10 cellular contexts compared by ENCODE assay signal in genomic region chr9:68949271-68950000, GRCh38.
A peak's percentile ranks its signal among the peaks of the same experiment; 100 is the strongest.
DNase-seq lines count a peak whose midpoint lies in the region; ATAC-seq lines count a peak whose summit lies in the region.
"Had no signal": no experiment of that assay in that cellular context is flagged by ENCODE, and none has a peak within 500 bp of the region (broad histone marks: within the 10 kb centered on the region; RNA-seq: fewer than 3 reads in every experiment).

No MANE protein-coding gene starts in this region.

- no peaks in the 10 kb centered on the region for H3K9me3 Mint-ChIP-seq in CD4-positive, CD25-positive, alpha-beta regulatory T cell

- 85% methylated on average over 12 of the region's 13 CpGs for WGBS in mesenchymal stem cell

- H3K23ac ChIP-seq in mesenchymal stem cell (ENCODE audit: low read length in 2 of 2) = no peak overlapping the region

- no peak overlapping the region for H3K4ac ChIP-seq in mesenchymal stem cell (ENCODE audit: low read depth in 1 of 2, low read length in 2 of 2)

- DNase-seq in CD4-positive, CD25-positive, alpha-beta regulatory T cell = peak in 2 of 3 donors; percentile 22 to 71
- peak; percentile 23 to 35 for DNase-seq in activated CD4-positive, alpha-beta T cell treated with anti-CD3 and anti-CD28 coated beads, Interleukin-2, amount 50 U/mL, for 48 hours
- no peak for DNase-seq in mesenchymal stem cell
- DNase-seq in C1 segment of cervical spinal cord (lab: John Stamatoyannopoulos, UW) = no peak
- DNase-seq in NCI-H345 treated with DMSO at 0.1 percent for 48 hours (lab: John Stamatoyannopoulos, UW; ENCODE audit: unreplicated experiment) = no peak
- no peak for DNase-seq in KG1 (lab: John Stamatoyannopoulos, UW)
- DNase-seq: NCI-H2029 had no signal

- peak in 1 of 2 donors; percentile 18 for ATAC-seq in CD4-positive, CD25-positive, alpha-beta regulatory T cell (ENCODE audit: low read depth in 2 of 2)
- ATAC-seq in HG02678 (IDR thresholded peaks at IDR 0.05; ENCODE audit: unreplicated experiment) = peak; percentile 39
- ATAC-seq in GM21619 (IDR thresholded peaks at IDR 0.05; ENCODE audit: unreplicated experiment) = no peak

- no peak overlapping the region for H2BK15ac ChIP-seq in mesenchymal stem cell (ENCODE audit: low read depth, poor library complexity, severe bottlenecking)

- peaks cover 5 to 18% (median 8%) of the 10 kb centered on the region in 4 donors for H3K4me1 Mint-ChIP-seq in CD4-positive, CD25-positive, alpha-beta regulatory T cell

- H3K18ac ChIP-seq in mesenchymal stem cell (ENCODE audit: low read depth in 1 of 2, low read length in 2 of 2) = no peak overlapping the region

- H2AK5ac ChIP-seq in mesenchymal stem cell (ENCODE audit: low read length, severe bottlenecking) = no peak overlapping the region

- H3K27ac Mint-ChIP-seq in CD4-positive, CD25-positive, alpha-beta regulatory T cell = no peak overlapping the region

- no peak overlapping the region for H2AFZ ChIP-seq in mesenchymal stem cell (ENCODE audit: low read depth, low read length)

- H3K9me3 ChIP-seq in CD4-positive, CD25-positive, alpha-beta regulatory T cell (ENCODE audit: control insufficient read depth in 2 of 2, low read length in 2 of 2) = no peaks in the 10 kb centered on the region
- no peaks in the 10 kb centered on the region for H3K9me3 ChIP-seq in mesenchymal stem cell (ENCODE audit: control insufficient read depth, low read length)

- no peaks in the 10 kb centered on the region for H3K36me3 ChIP-seq in CD4-positive, CD25-positive, alpha-beta regulatory T cell (ENCODE audit: control insufficient read depth, insufficient read depth, low read length)
- H3K36me3 ChIP-seq in mesenchymal stem cell (ENCODE audit: control insufficient read depth in 1 of 2, insufficient read depth in 2 of 2, low read depth in 1 of 2, low read length in 2 of 2) = no peaks in the 10 kb centered on the region

- no peak overlapping the region for H3K4me3 Mint-ChIP-seq in CD4-positive, CD25-positive, alpha-beta regulatory T cell

- no peaks in the 10 kb centered on the region for H3K27me3 Mint-ChIP-seq in CD4-positive, CD25-positive, alpha-beta regulatory T cell

- no peaks in the 10 kb centered on the region for H3K36me3 Mint-ChIP-seq in CD4-positive, CD25-positive, alpha-beta regulatory T cell

- peak overlapping the region; percentile 56 for H3K9ac ChIP-seq in mesenchymal stem cell (ENCODE audit: low read length)

- no peaks in the 10 kb centered on the region for H3K79me1 ChIP-seq in mesenchymal stem cell (replicated peaks; ENCODE audit: low read length, poor library complexity, severe bottlenecking)

- no peak overlapping the region for H2BK5ac ChIP-seq in mesenchymal stem cell (ENCODE audit: low read depth, low read length, poor library complexity, severe bottlenecking)

- H3K4me2 ChIP-seq in mesenchymal stem cell (ENCODE audit: low read length, poor library complexity, severe bottlenecking) = no peak overlapping the region

- no peak overlapping the region for H3K14ac ChIP-seq in mesenchymal stem cell (ENCODE audit: low read length in 2 of 2)

- no peak overlapping the region for H3K27ac ChIP-seq in CD4-positive, CD25-positive, alpha-beta regulatory T cell (ENCODE audit: insufficient read depth, low read length, poor library complexity, severe bottlenecking)
- H3K27ac ChIP-seq in mesenchymal stem cell (ENCODE audit: low read length, poor library complexity, severe bottlenecking) = no peak overlapping the region

- H2BK120ac ChIP-seq in mesenchymal stem cell (ENCODE audit: low read depth, low read length) = no peak overlapping the region

- no peaks in the 10 kb centered on the region for H3K4me1 ChIP-seq in CD4-positive, CD25-positive, alpha-beta regulatory T cell (ENCODE audit: control insufficient read depth, insufficient read depth, low read length, poor library complexity, severe bottlenecking)
- H3K4me1 ChIP-seq in mesenchymal stem cell (ENCODE audit: control insufficient read depth, insufficient read depth, low read depth, low read length) = no peaks in the 10 kb centered on the region

- no peak overlapping the region for H3K4me3 ChIP-seq in CD4-positive, CD25-positive, alpha-beta regulatory T cell (ENCODE audit: low read depth, low read length)
- peak overlapping the region in 1 of 2 experiments; percentile 39 for H3K4me3 ChIP-seq in mesenchymal stem cell (ENCODE audit: insufficient read depth in 1 of 2, low read depth in 1 of 2, low read length in 2 of 2)
- H3K4me3 ChIP-seq: lung had no signal

- no peaks in the 10 kb centered on the region for H3K27me3 ChIP-seq in CD4-positive, CD25-positive, alpha-beta regulatory T cell (ENCODE audit: control insufficient read depth, insufficient read depth, low read length)
- peaks cover 0 to 8% of the 10 kb centered on the region in 2 experiments for H3K27me3 ChIP-seq in mesenchymal stem cell (ENCODE audit: control insufficient read depth in 1 of 2, insufficient read depth in 1 of 2, low read length in 2 of 2)

- H4K8ac ChIP-seq in mesenchymal stem cell (ENCODE audit: low read length) = no peak overlapping the region

- no peak overlapping the region for H2BK12ac ChIP-seq in mesenchymal stem cell (ENCODE audit: low read length in 2 of 2)

- H4K91ac ChIP-seq in mesenchymal stem cell (ENCODE audit: low read length) = no peak overlapping the region

Comparison
In these comparisons a context has a peak if more than half of its experiments do, and no peak if none do; other contexts are left out.
1. DNase-seq: peak in CD4-positive, CD25-positive, alpha-beta regulatory T cell (2 of 3) and activated CD4-positive, alpha-beta T cell treated with anti-CD3 and anti-CD28 coated beads, Interleukin-2, amount 50 U/mL, for 48 hours (2 of 2); none in mesenchymal stem cell (single experiment), C1 segment of cervical spinal cord (0 of 14), NCI-H345 treated with DMSO at 0.1 percent for 48 hours (single experiment) and KG1 (single experiment).